17 cellular contexts compared by ENCODE assay signal in the genomic region with DNA sequence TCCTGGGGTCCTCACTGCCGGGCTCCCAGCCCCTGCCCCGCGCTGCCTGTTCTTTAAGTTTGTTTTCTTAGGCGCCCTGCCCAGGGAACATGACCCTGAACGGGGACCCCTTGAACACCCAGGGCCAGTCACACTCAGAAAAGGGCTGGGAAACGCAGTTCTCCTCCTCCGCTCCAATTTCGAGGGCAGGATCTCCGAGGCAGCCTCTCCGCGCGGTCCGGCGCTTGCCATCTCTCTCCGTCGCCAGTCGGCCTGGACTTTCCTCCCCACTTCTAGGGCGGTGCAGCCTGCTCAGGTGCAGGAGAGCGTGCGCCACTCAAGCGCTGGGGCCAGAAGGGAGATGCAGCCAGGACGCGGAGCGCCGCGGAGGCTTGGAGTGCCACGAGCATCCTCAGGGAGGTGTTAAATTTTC. TPM values are rescaled to one million over a fixed set of nuclear protein-coding genes. Genes with fewer than 3 reads are reported as not detected.
DNase-seq lines count a peak whose midpoint lies in the region; ATAC-seq and TF ChIP-seq lines count a peak whose summit lies in the region.
"Had no signal": no experiment of that assay in that cellular context is flagged by ENCODE, and none has a peak within 500 bp of the region (broad histone marks: within the 10 kb centered on the region; RNA-seq: fewer than 3 reads in every experiment).

No MANE protein-coding gene starts in this region.

- H3K27me3 ChIP-seq in fibroblast of lung (ENCODE audit: control insufficient read depth, insufficient read depth, low read length) (no peaks in the 10 kb centered on the region), mesendoderm (ENCODE audit: insufficient read depth, low read length, poor library complexity) (peaks cover 42% of the 10 kb centered on the region), skeletal muscle tissue (ENCODE audit: control insufficient read depth in 3 of 3, insufficient read depth in 3 of 3, low read length in 3 of 3) (peaks cover 4 to 34% (median 8%) of the 10 kb centered on the region in 3 donors), MM.1S (replicated peaks; ENCODE audit: insufficient read depth, low read length) (no peaks in the 10 kb centered on the region)

- H3K4me2 ChIP-seq in fibroblast of lung (ENCODE audit: extremely low read depth, insufficient read depth, low read length) (peak overlapping the region; percentile 8), mesendoderm (ENCODE audit: low read length) (peak overlapping the region; percentile 37), MM.1S (ENCODE audit: low read depth, low read length) (no peak overlapping the region)

- TF ChIP-seq CTCF in fibroblast of lung (conservative IDR thresholded peaks at IDR 0.05 in 1 of 2, IDR thresholded peaks at IDR 0.05 in 1 of 2; ENCODE audit: low read depth in 1 of 2, low read length in 2 of 2): no peak
- no peak for TF ChIP-seq CTCF in MM.1S (IDR thresholded peaks at IDR 0.05; ENCODE audit: low read length)

- H3K4me1 ChIP-seq in fibroblast of lung (ENCODE audit: control insufficient read depth, extremely low read depth, insufficient read depth, low read length): no peaks in the 10 kb centered on the region
- no peaks in the 10 kb centered on the region for H3K4me1 ChIP-seq in mesendoderm (ENCODE audit: control insufficient read depth, low read depth, low read length)
- H3K4me1 ChIP-seq in skeletal muscle tissue (ENCODE audit: control insufficient read depth in 3 of 3, insufficient read depth in 3 of 3, low read length in 3 of 3): peaks cover under 1 to 12% (median 4%) of the 10 kb centered on the region in 3 donors
- H3K4me1 ChIP-seq in MM.1S (ENCODE audit: low read length): no peaks in the 10 kb centered on the region

- peaks cover 3% of the 10 kb centered on the region for H3K36me3 ChIP-seq in fibroblast of lung (ENCODE audit: control insufficient read depth, insufficient read depth, low read length)
- H3K36me3 ChIP-seq in mesendoderm (ENCODE audit: control insufficient read depth, insufficient read depth, low read length): no peaks in the 10 kb centered on the region
- H3K36me3 ChIP-seq in skeletal muscle tissue (ENCODE audit: control insufficient read depth in 3 of 3, insufficient read depth in 3 of 3, low read length in 3 of 3): no peaks in the 10 kb centered on the region
- H3K36me3 ChIP-seq in MM.1S (replicated peaks; ENCODE audit: insufficient read depth, low read length): no peaks in the 10 kb centered on the region
- H3K36me3 ChIP-seq: tibial nerve had no signal

- H2BK5ac ChIP-seq in mesendoderm (ENCODE audit: low read length): no peak overlapping the region

- peaks cover 4% of the 10 kb centered on the region for H3K79me2 ChIP-seq in fibroblast of lung (ENCODE audit: control insufficient read depth, insufficient read depth, low read length)
- H3K79me2 ChIP-seq in mesendoderm (ENCODE audit: control insufficient read depth, insufficient read depth, low read length): no peaks in the 10 kb centered on the region
- no peaks in the 10 kb centered on the region for H3K79me2 ChIP-seq in MM.1S (ENCODE audit: low read length)

- H2BK120ac ChIP-seq in mesendoderm (ENCODE audit: low read depth, low read length): no peak overlapping the region

- no peak overlapping the region for H3K23ac ChIP-seq in mesendoderm (ENCODE audit: low read length)

- no peaks in the 10 kb centered on the region for H3K9me2 ChIP-seq in MM.1S (replicated peaks; ENCODE audit: insufficient read depth, low read length)

- H3K27ac ChIP-seq in fibroblast of lung (ENCODE audit: insufficient read depth, low read length) (no peak overlapping the region), mesendoderm (ENCODE audit: low read depth, low read length) (no peak overlapping the region), skeletal muscle tissue (ENCODE audit: low read depth, low read length) (peak overlapping the region; percentile 27), MM.1S (ENCODE audit: low read length) (no peak overlapping the region)

- DNase-seq in astrocyte of the hippocampus (ENCODE audit: low read depth, low spot score): peak; percentile 25
- no peak for DNase-seq in fibroblast of lung (ENCODE audit: low read depth in 2 of 2)
- DNase-seq in mesendoderm: peak; percentile 43
- no peak for DNase-seq in MM.1S
- DNase-seq: activated naive CD8-positive, alpha-beta T cell treated with anti-CD3 and anti-CD28 coated beads, Interleukin-2, amount 50 U/mL, for 24 hours; caudate nucleus; Karpas-422; NCI-H1105; NCI-H510A; stimulated activated naive CD8-positive, alpha-beta T cell treated with anti-CD3 and anti-CD28 coated beads, Interleukin-15, Interleukin-2, amounts not matched to agents 100 U/mL and 50 U/mL, for 24 hours; T1000 had no signal

- H3K79me1 ChIP-seq in mesendoderm (ENCODE audit: low read length): no peaks in the 10 kb centered on the region

- H2AK5ac ChIP-seq in mesendoderm (ENCODE audit: low read length): no peak overlapping the region

- no peak overlapping the region for H3K4ac ChIP-seq in mesendoderm (ENCODE audit: low read depth, low read length)

- no CpG with 5 or more reads among the region's 27 CpGs for WGBS in mesendoderm (ENCODE audit: extremely low coverage, insufficient coverage, low lambda C conversion rate)

- H2BK15ac ChIP-seq in mesendoderm (replicated peaks; ENCODE audit: low read depth): no peak overlapping the region

- no peak overlapping the region for H3K18ac ChIP-seq in mesendoderm (ENCODE audit: low read length)

- ATAC-seq in GM19467 (IDR thresholded peaks at IDR 0.05; ENCODE audit: unreplicated experiment) (no peak), HG02970 (IDR thresholded peaks at IDR 0.05; ENCODE audit: low FRiP score, unreplicated experiment) (no peak)
- ATAC-seq: activated naive CD8-positive, alpha-beta T cell treated with anti-CD3 and anti-CD28 coated beads, Interleukin-2, amount 50 U/mL, for 24 hours; esophagus mucosa; stimulated activated naive CD8-positive, alpha-beta T cell treated with anti-CD3 and anti-CD28 coated beads, Interleukin-15, Interleukin-2, amounts not matched to agents 100 U/mL and 50 U/mL, for 24 hours had no signal

- H3K9ac ChIP-seq in fibroblast of lung (ENCODE audit: insufficient read depth, low read length): no peak overlapping the region
- H3K9ac ChIP-seq in mesendoderm (ENCODE audit: low read length): no peak overlapping the region
- H3K9ac ChIP-seq in skeletal muscle tissue (ENCODE audit: low read depth in 1 of 3, low read length in 3 of 3): peak overlapping the region in 2 of 3 donors; percentile 11 to 16
- H3K9ac ChIP-seq in MM.1S (ENCODE audit: low read length): no peak overlapping the region

- no peak overlapping the region for H4K5ac ChIP-seq in mesendoderm (ENCODE audit: low read length)

- H4K20me1 ChIP-seq in fibroblast of lung (ENCODE audit: control insufficient read depth, extremely low read depth, insufficient read depth, low read length) (no peaks in the 10 kb centered on the region), MM.1S (ENCODE audit: insufficient read depth, low read length) (no peaks in the 10 kb centered on the region)

- peak overlapping the region; percentile 19 for H2AFZ ChIP-seq in fibroblast of lung (ENCODE audit: low read length)
- no peak overlapping the region for H2AFZ ChIP-seq in MM.1S (ENCODE audit: low read length)

- no peaks in the 10 kb centered on the region for H3K9me3 ChIP-seq in fibroblast of lung (ENCODE audit: control insufficient read depth, insufficient read depth, low read depth, low read length)
- H3K9me3 ChIP-seq in skeletal muscle tissue (ENCODE audit: control insufficient read depth in 3 of 3, low read length in 3 of 3): no peaks in the 10 kb centered on the region
- H3K9me3 ChIP-seq in MM.1S (replicated peaks; ENCODE audit: insufficient read depth, low read length): no peaks in the 10 kb centered on the region
- H3K9me3 ChIP-seq: tibial nerve had no signal

- H4K8ac ChIP-seq in mesendoderm (ENCODE audit: low read depth, low read length): no peak overlapping the region

- no peaks in the 10 kb centered on the region for H3F3A ChIP-seq in MM.1S (ENCODE audit: insufficient read depth, low read length)

- H3K4me3 ChIP-seq in fibroblast of lung (replicated peaks in 1 of 4; ENCODE audit: control extremely low read depth in 1 of 4, insufficient read depth in 1 of 4, low read depth in 3 of 4, low read length in 4 of 4): no peak overlapping the region
- H3K4me3 ChIP-seq in mesendoderm (ENCODE audit: low read length): no peak overlapping the region
- peak overlapping the region in 1 of 3 donors; percentile 23 for H3K4me3 ChIP-seq in skeletal muscle tissue (ENCODE audit: low read length in 3 of 3)
- no peak overlapping the region for H3K4me3 ChIP-seq in MM.1S (ENCODE audit: low read length)

- peak overlapping the region; percentile 52 for H3K56ac ChIP-seq in mesendoderm (ENCODE audit: low read length)

RNA-seq across cellular contexts. Expression of gene PRDM8, which starts 9.9 kb away (rescaled TPM):
- total RNA-seq in fibroblast of lung (2.6 and 8.8 TPM in 2 replicates), skeletal muscle tissue (1.6 TPM)
- 3.3 and 8.5 TPM in 2 replicates for polyA plus RNA-seq in fibroblast of lung
- 7.0 and 11.8 TPM in 2 replicates for polyA plus RNA-seq in fibroblast of lung (2012)
- 4.7 and 5.3 TPM in 2 replicates for polyA minus RNA-seq in fibroblast of lung (ENCODE audit: low replicate concordance)
- polyA plus RNA-seq in mesendoderm (2013, experiment 1 of 2): 0.08 TPM
- 0.01 TPM for polyA plus RNA-seq in mesendoderm (2013, experiment 2 of 2)

RNA-seq across cellular contexts. Expression of gene FGF5, which starts 59.3 kb away (rescaled TPM):
- total RNA-seq in fibroblast of lung (5.4 and 25.8 TPM in 2 replicates), skeletal muscle tissue (0.52 TPM)
- polyA plus RNA-seq in fibroblast of lung: 56.4 and 123 TPM in 2 replicates
- polyA plus RNA-seq in fibroblast of lung (2012): 33.7 and 102 TPM in 2 replicates
- polyA minus RNA-seq in fibroblast of lung (ENCODE audit: low replicate concordance): 90.1 and 466 TPM in 2 replicates
- polyA plus RNA-seq in mesendoderm (2013, experiment 1 of 2): not detected
- polyA plus RNA-seq in mesendoderm (2013, experiment 2 of 2): not detected
- total RNA-seq: esophagus mucosa, neural crest cell had no signal

Comparison
In these comparisons a context has a peak if more than half of its experiments do, and no peak if none do; other contexts are left out.
1. DNase-seq: peak in astrocyte of the hippocampus (single experiment) and mesendoderm (single experiment); none in fibroblast of lung (0 of 2) and MM.1S (single experiment).
2. H3K9ac ChIP-seq: peak in skeletal muscle tissue (2 of 3); none in fibroblast of lung (single experiment), mesendoderm (single experiment) and MM.1S (single experiment).